In the genomic region with DNA sequence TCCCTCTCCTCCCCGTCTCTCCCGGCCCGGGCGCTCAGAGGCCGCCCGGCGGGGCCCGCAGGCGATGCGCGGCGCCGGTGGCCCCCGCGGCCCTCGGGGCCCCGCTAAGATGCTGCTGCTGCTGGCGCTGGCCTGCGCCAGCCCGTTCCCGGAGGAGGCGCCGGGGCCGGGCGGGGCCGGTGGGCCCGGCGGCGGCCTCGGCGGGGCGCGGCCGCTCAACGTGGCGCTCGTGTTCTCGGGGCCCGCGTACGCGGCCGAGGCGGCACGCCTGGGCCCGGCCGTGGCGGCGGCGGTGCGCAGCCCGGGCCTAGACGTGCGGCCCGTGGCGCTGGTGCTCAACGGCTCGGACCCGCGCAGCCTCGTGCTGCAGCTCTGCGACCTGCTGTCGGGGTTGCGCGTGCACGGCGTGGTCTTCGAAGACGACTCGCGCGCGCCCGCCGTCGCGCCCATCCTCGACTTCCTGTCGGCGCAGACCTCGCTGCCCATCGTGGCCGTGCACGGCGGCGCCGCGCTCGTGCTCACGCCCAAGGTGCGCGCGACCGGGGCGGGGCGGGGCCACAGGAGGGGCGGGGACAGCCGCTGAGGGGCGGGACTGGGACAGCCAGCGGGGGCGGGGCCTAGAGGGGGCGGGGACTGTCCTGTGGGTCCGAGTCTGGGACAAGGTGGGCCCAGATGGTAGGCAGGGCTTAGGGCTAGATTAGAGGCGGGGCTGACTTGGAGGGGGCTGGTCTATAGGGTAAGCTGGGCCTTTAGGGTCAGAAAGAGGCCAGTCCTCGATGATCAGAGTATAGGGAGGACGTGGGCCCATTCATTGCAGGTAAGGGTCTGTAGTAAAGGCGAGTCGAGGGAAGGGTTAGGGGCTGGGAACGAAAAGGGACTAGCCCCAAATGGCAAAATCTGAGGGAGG, we compare ENCODE assay signal across 1 cellular context.
A peak's percentile ranks its signal among the peaks of the same experiment; 100 is the strongest.
TF ChIP-seq lines count a peak whose summit lies in the region.

No MANE protein-coding gene starts in this region.

TF ChIP-seq in HCT116, 20 proteins besides CTCF, POLR2A, EP300 and RAD21 (continued from another document):
- TF ChIP-seq REST (IDR thresholded peaks at IDR 0.05; ENCODE audit: low read depth) (no peak), SIN3A (IDR thresholded peaks at IDR 0.05; ENCODE audit: low read depth) (peak; percentile 94), YY1 (IDR thresholded peaks at IDR 0.05; ENCODE audit: extremely low read depth, insufficient replicate concordance, low read depth, low read length) (no peak), POLR2AphosphoS5 (IDR thresholded peaks at IDR 0.05; ENCODE audit: low read depth, low read length) (peak; percentile 85)
